16 cellular contexts compared by ENCODE assay signal in genomic region chr1:230754831-230755230, GRCh38. TPM values are rescaled to one million over a fixed set of nuclear protein-coding genes. Genes with fewer than 3 reads are reported as not detected.
DNase-seq lines count a peak whose midpoint lies in the region; ATAC-seq, FAIRE-seq and TF ChIP-seq lines count a peak whose summit lies in the region.
"Had no signal": no experiment of that assay in that cellular context is flagged by ENCODE, and none has a peak within 500 bp of the region (broad histone marks: within the 10 kb centered on the region; RNA-seq: fewer than 3 reads in every experiment).

No MANE protein-coding gene starts in this region.

- TF ChIP-seq EP300 in H1 (IDR thresholded peaks at IDR 0.05; ENCODE audit: borderline replicate concordance in 1 of 2, low read depth in 2 of 2, low read length in 2 of 2) = no peak

- H3K79me2 ChIP-seq in H1 (ENCODE audit: control insufficient read depth in 1 of 2, insufficient read depth in 2 of 2, low read length in 2 of 2) = no peaks in the 10 kb centered on the region

- H3K9ac ChIP-seq in H1 (replicated peaks in 1 of 4; ENCODE audit: extremely low read depth in 1 of 4, low read depth in 3 of 4, low read length in 3 of 4) = no peak overlapping the region

- POLR2A ChIA-PET in AG04450 (lab: Yijun Ruan, JAX) (interaction anchor here (2.4 kb wide), 1 partner anchor 11 kb away, joined by 9 read pairs; no protein-coding TSS in a partner anchor), H1 (lab: Charles Lee; ENCODE audit: partially characterized antibody) (no interaction called here)

- H3K4ac ChIP-seq in H1 (replicated peaks; ENCODE audit: insufficient read length, low read depth, low read length) = peak overlapping the region; percentile 40

- H2BK20ac ChIP-seq in H1 (ENCODE audit: low read length) = peak overlapping the region; percentile 72; the same call in 1 of the 2 replicates

- H2AFZ ChIP-seq in H1 (ENCODE audit: low read length) = 0 out of 2 replicates have a peak overlapping the region, but pooled peaks have one; percentile 51

- peak overlapping the region; percentile 72 for H2BK120ac ChIP-seq in H1 (replicated peaks; ENCODE audit: low read depth, low read length)

- ATAC-seq in lower lobe of right lung = peak; percentile 28 to 35

- peak overlapping the region; percentile 46 for H4K8ac ChIP-seq in H1 (ENCODE audit: extremely low read depth, insufficient read depth, low read length)

- peaks cover 2% of the 10 kb centered on the region; the same call in 1 of the 2 replicates for H3K23me2 ChIP-seq in H1 (ENCODE audit: low read depth, low read length)

- no peak for TF ChIP-seq POLR2A in H1 (IDR thresholded peaks at IDR 0.05; ENCODE audit: control extremely low read depth in 1 of 2, low read depth in 2 of 2, low read length in 2 of 2)
- no peak for TF ChIP-seq POLR2A in breast epithelium (IDR thresholded peaks at IDR 0.05)

- no peak overlapping the region for H3K18ac ChIP-seq in H1 (ENCODE audit: extremely low read depth, low read length)

- intact Hi-C loops in lower lobe of right lung (cut with DNase I) = no loop called here
- intact Hi-C loops in breast epithelium (cut with DNase I; ENCODE audit: low total_unique reads) = no loop called here

- H2AK5ac ChIP-seq in H1 (ENCODE audit: low read depth, low read length) = no peak overlapping the region

- 95% methylated on average over 4 of the region's 4 CpGs; no CpG with 5 or more reads in 1 of the 2 experiments for WGBS in H1 (ENCODE audit: extremely low coverage in 1 of 2, insufficient coverage in 1 of 2, insufficient read length in 1 of 2, insufficient replicate concordance in 2 of 2, low coverage in 1 of 2, low lambda C conversion rate in 2 of 2, missing lambda C conversion rate in 1 of 2), 2 experiments

- H2BK15ac ChIP-seq in H1 (ENCODE audit: low read length) = 0 out of 2 replicates have a peak overlapping the region, but pooled peaks have one; percentile 61

- peak overlapping the region; percentile 71 for H4K91ac ChIP-seq in H1 (replicated peaks; ENCODE audit: insufficient read length, low read length)

- H4K5ac ChIP-seq in H1 (ENCODE audit: insufficient read length, low read depth, low read length) = no peak overlapping the region

- H3K9me3 ChIP-seq in AG04450 (ENCODE audit: control insufficient read depth, insufficient read depth, low read length) (no peaks in the 10 kb centered on the region), MG63 (no peaks in the 10 kb centered on the region), H1 (ENCODE audit: insufficient read depth in 2 of 2, low read depth in 1 of 2, low read length in 1 of 2) (no peaks in the 10 kb centered on the region), lower lobe of right lung (no peaks in the 10 kb centered on the region), breast epithelium (no peaks in the 10 kb centered on the region)

- no peak overlapping the region for H3K56ac ChIP-seq in H1 (replicated peaks; ENCODE audit: insufficient read length, low read depth, low read length)

- H3K23ac ChIP-seq in H1 (ENCODE audit: insufficient read length) = no peak overlapping the region

- no peaks in the 10 kb centered on the region for H4K20me1 ChIP-seq in H1 (replicated peaks in 1 of 2; ENCODE audit: control insufficient read depth in 1 of 2, insufficient read depth in 2 of 2, low read length in 2 of 2)

- CTCF ChIA-PET in AG04450 (lab: Charles Lee) (no interaction called here), H1 (lab: Charles Lee; ENCODE audit: partially characterized antibody) (interaction anchor here (0.9 to 3.2 kb wide), 4 partner anchors 19 to 57 kb away, joined by 3 to 9 read pairs (median 6); no protein-coding TSS in a partner anchor)

- H3K79me1 ChIP-seq in H1 (ENCODE audit: low read depth, low read length) = no peaks in the 10 kb centered on the region

- H3K4me1 ChIP-seq in H1 (replicated peaks in 1 of 4; ENCODE audit: control insufficient read depth in 3 of 4, insufficient read depth in 4 of 4, low read length in 3 of 4) (peaks cover 11 to 34% (median 24%) of the 10 kb centered on the region in 4 experiments), lower lobe of right lung (peaks cover 30% of the 10 kb centered on the region), breast epithelium (no peaks in the 10 kb centered on the region)

- no peak for TF ChIP-seq RAD21 in H1 (IDR thresholded peaks at IDR 0.05 in 1 of 2, conservative IDR thresholded peaks at IDR 0.05 in 1 of 2; ENCODE audit: low read depth in 2 of 2, low read length in 2 of 2)

- H3K27me3 ChIP-seq in AG04450 (ENCODE audit: control insufficient read depth, insufficient read depth, low read length) (peaks cover 7% of the 10 kb centered on the region), MG63 (no peaks in the 10 kb centered on the region; the same call in 1 of the 2 replicates), H1 (replicated peaks in 1 of 4; ENCODE audit: control insufficient read depth in 3 of 4, extremely low read depth in 1 of 4, insufficient read depth in 3 of 4, low read length in 3 of 4) (no peaks in the 10 kb centered on the region), lower lobe of right lung (ENCODE audit: low read depth) (no peaks in the 10 kb centered on the region), breast epithelium (no peaks in the 10 kb centered on the region)
- H3K27me3 ChIP-seq: dorsolateral prefrontal cortex had no signal

- no peak overlapping the region for H3K14ac ChIP-seq in H1 (ENCODE audit: insufficient read length)

- H3K27ac ChIP-seq in AG04450 (ENCODE audit: low read depth, low read length) (peak overlapping the region; percentile 31), H1 (ENCODE audit: low read depth, low read length) (no peak overlapping the region), lower lobe of right lung (no peak overlapping the region), breast epithelium (no peak overlapping the region)

- H3K4me3 ChIP-seq in AG04450 (ENCODE audit: low read depth, low read length) = no peak overlapping the region
- no peak overlapping the region for H3K4me3 ChIP-seq in MG63
- no peak overlapping the region for H3K4me3 ChIP-seq in H1 (ENCODE audit: extremely low read depth in 1 of 4, insufficient read depth in 2 of 4, low read depth in 3 of 4, low read length in 4 of 4)
- H3K4me3 ChIP-seq in lower lobe of right lung = no peak overlapping the region
- no peak overlapping the region for H3K4me3 ChIP-seq in breast epithelium

- H2BK5ac ChIP-seq in H1 (ENCODE audit: low read depth, low read length) = no peak overlapping the region

- H3K36me3 ChIP-seq in MG63 (no peaks in the 10 kb centered on the region), H1 (ENCODE audit: control insufficient read depth in 2 of 4, insufficient read depth in 4 of 4, low read length in 3 of 4) (no peaks in the 10 kb centered on the region), lower lobe of right lung (no peaks in the 10 kb centered on the region), breast epithelium (no peaks in the 10 kb centered on the region)

- no peak overlapping the region for H3K4me2 ChIP-seq in H1 (ENCODE audit: insufficient read depth in 1 of 2, low read depth in 2 of 2, low read length in 2 of 2)

- DNase-seq in AG04450 (ENCODE audit: low read depth, low spot score) = no peak
- peak; percentile 51 for DNase-seq in MG63
- DNase-seq in H1 (ENCODE audit: low read depth in 1 of 2, low spot score in 2 of 2) = no peak
- DNase-seq in lower lobe of right lung = no peak
- DNase-seq in central memory CD4-positive, alpha-beta T cell = no peak
- DNase-seq in amygdala (lab: John Stamatoyannopoulos, UW) = no peak
- DNase-seq in breast epithelium (ENCODE audit: low spot score in 2 of 2) = no peak
- DNase-seq in NCI-H2081 treated with DMSO at 0.1 percent for 48 hours (lab: John Stamatoyannopoulos, UW) = no peak
- DNase-seq: activated CD4-positive, alpha-beta T cell treated with anti-CD3 and anti-CD28 coated beads, Interleukin-2, amount 50 U/mL, for 1 hour; activated effector memory CD4-positive, alpha-beta T cell treated with anti-CD3 and anti-CD28 coated beads, Interleukin-2, amount 50 U/mL, for 16 hours; H9; head of caudate nucleus; MM.1S; NCI-H774; SW 1271 had no signal

- FAIRE-seq in H1 (lab: Jason Lieb, UNC) = no peak

- TF ChIP-seq CTCF in AG04450 (IDR thresholded peaks at IDR 0.05; ENCODE audit: low read depth, low read length) = no peak
- TF ChIP-seq CTCF in H1 (IDR thresholded peaks at IDR 0.05; ENCODE audit: control extremely low read depth in 1 of 3, insufficient read depth in 1 of 3, low read depth in 1 of 3, low read length in 3 of 3) = no peak
- no peak for TF ChIP-seq CTCF in lower lobe of right lung (IDR thresholded peaks at IDR 0.05)
- TF ChIP-seq CTCF in breast epithelium (IDR thresholded peaks at IDR 0.05) = no peak

- peak overlapping the region; percentile 80; the same call in 1 of the 2 replicates for H2BK12ac ChIP-seq in H1 (ENCODE audit: low read depth, low read length)

RNA-seq across cellular contexts. Expression of gene CAPN9, which starts 7.6 kb away (rescaled TPM):
- polyA plus RNA-seq in AG04450 (2011; rRNA removed) = 0.24 and 0.33 TPM in 2 replicates
- polyA minus RNA-seq in AG04450 (2011; rRNA and poly(A)+ RNA removed) = 0.30 and 0.32 TPM in 2 replicates
- total RNA-seq in MG63 (2014; rRNA removed; shearing (Covaris generic); ENCODE audit: low replicate concordance) = not detected in 2 replicates
- 0.22 and 0.44 TPM in 2 replicates for total RNA-seq in H1 (2021; fragmentation: NEBNext Ultra II Directional; extraction: Animal tissue kit (Norgen Biotek cat#: 25700))
- polyA plus RNA-seq in H1 (2011; rRNA removed) = 0.46 and 0.76 TPM in 2 replicates
- 0.57 TPM for polyA plus RNA-seq in H1 (2011; cell fraction: cytosol; rRNA removed)
- 1.3 TPM for polyA plus RNA-seq in H1 (2011; cell fraction: nucleus; rRNA removed)
- polyA plus RNA-seq in H1 (2012, experiment 1 of 2) = 0.31 to 0.70 TPM (median 0.55 TPM) in 3 of 4 replicates, not detected in the other
- 0.35 TPM for polyA plus RNA-seq in H1 (2012, experiment 2 of 2)
- 0.24 TPM for polyA plus RNA-seq in H1 (2013, experiment 1 of 2)
- polyA plus RNA-seq in H1 (2013, experiment 2 of 2) = 0.24 TPM
- 0.17 and 1.4 TPM in 2 replicates for polyA minus RNA-seq in H1 (2011; rRNA and poly(A)+ RNA removed)
- polyA minus RNA-seq in H1 (2011; cell fraction: cytosol; rRNA and poly(A)+ RNA removed) = not detected
- 1.2 TPM for polyA minus RNA-seq in H1 (2011; cell fraction: nucleus; rRNA and poly(A)+ RNA removed)
- total RNA-seq in lower lobe of right lung = 26.6 TPM
- 1 to 10 TPM in 1 of 3 donors, not detected in 2; 2.3 TPM for total RNA-seq in breast epithelium

RNA-seq across cellular contexts. Expression of gene AGT, which starts 40.9 kb away (rescaled TPM):
- polyA plus RNA-seq in AG04450 (2011; rRNA removed) (6.2 and 8.4 TPM in 2 replicates), H1 (2011; rRNA removed) (0.20 and 0.27 TPM in 2 replicates)
- 1.8 and 2.9 TPM in 2 replicates for polyA minus RNA-seq in AG04450 (2011; rRNA and poly(A)+ RNA removed)
- not detected in 2 replicates for total RNA-seq in MG63 (2014; rRNA removed; shearing (Covaris generic); ENCODE audit: low replicate concordance)
- total RNA-seq in H1 (2021; fragmentation: NEBNext Ultra II Directional; extraction: Animal tissue kit (Norgen Biotek cat#: 25700)) = not detected in 2 replicates
- polyA plus RNA-seq in H1 (2011; cell fraction: cytosol; rRNA removed) = 0.31 TPM
- 0.13 TPM for polyA plus RNA-seq in H1 (2011; cell fraction: nucleus; rRNA removed)
- not detected in 4 replicates for polyA plus RNA-seq in H1 (2012, experiment 1 of 2)
- polyA plus RNA-seq in H1 (2012, experiment 2 of 2) = not detected
- 0.08 TPM for polyA plus RNA-seq in H1 (2013, experiment 1 of 2)
- polyA plus RNA-seq in H1 (2013, experiment 2 of 2) = 0.11 TPM
- polyA minus RNA-seq in H1 (2011; rRNA and poly(A)+ RNA removed) = 0.12 TPM in 1 of 2 replicates, not detected in the other
- polyA minus RNA-seq in H1 (2011; cell fraction: cytosol; rRNA and poly(A)+ RNA removed) = not detected
- not detected for polyA minus RNA-seq in H1 (2011; cell fraction: nucleus; rRNA and poly(A)+ RNA removed)
- total RNA-seq in lower lobe of right lung (0.86 TPM), breast epithelium (1 to 10 TPM in 2 of 3 donors, under 1 TPM in 1; 0.59 to 9.1 (median 8.2) TPM)
- total RNA-seq: H9 had no signal
